In genomic region chrX:54044126-54044876, GRCh38 we compare ENCODE assay signal across 8 cellular contexts. TPM values are rescaled to one million over a fixed set of nuclear protein-coding genes. Genes with fewer than 3 reads are reported as not detected.
DNase-seq lines count a peak whose midpoint lies in the region; ATAC-seq, FAIRE-seq and TF ChIP-seq lines count a peak whose summit lies in the region.

Gene PHF8 (minus strand): TSS chrX:54044473. CDS start chrX:54042728, 1,745 bp downstream.

- peak; percentile 13 for TF ChIP-seq POLR2A in GM18951 (IDR thresholded peaks at IDR 0.05; ENCODE audit: extremely low read depth, insufficient read depth, insufficient read length)

- no peaks in the 10 kb centered on the region for H3K27me3 Mint-ChIP-seq in WTC11 (ENCODE audit: low read depth)

- CTCF ChIA-PET in AG04449 (lab: Yijun Ruan, JAX) (interaction anchor here (1.6 kb wide), 1 partner anchor 396 kb away, joined by 4 read pairs; the partner anchor contains the start of gene TSR2), WTC11 (lab: Charles Lee) (no interaction called here)

- no peaks in the 10 kb centered on the region for H3K9me3 ChIP-seq in iPS-20b (ENCODE audit: insufficient read depth, low read depth, low read length)
- no peaks in the 10 kb centered on the region for H3K9me3 ChIP-seq in skeletal muscle tissue (ENCODE audit: control insufficient read depth in 3 of 3, low read length in 3 of 3)

- TF ChIP-seq CTCF in AG04449 (IDR thresholded peaks at IDR 0.05; ENCODE audit: insufficient read depth, low read length, missing control alignments) (no peak), WTC11 (IDR thresholded peaks at IDR 0.05) (no peak), bronchial epithelial cell (IDR thresholded peaks at IDR 0.05; ENCODE audit: insufficient read depth, low read length, severe bottlenecking) (no peak)

- peak; percentile 71 for DNase-seq in AG04449 (ENCODE audit: low read depth, low spot score)
- peak; percentile 94 for DNase-seq in NCI-H226
- peak; percentile 93 for DNase-seq in WTC11 (ENCODE audit: low spot score)
- DNase-seq in bronchial epithelial cell (ENCODE audit: low read depth), result peak; percentile 86

- H3K27ac ChIP-seq in iPS-20b (ENCODE audit: low read length) (peak within 1 kb of the TSS; percentile 83), skeletal muscle tissue (ENCODE audit: low read depth, low read length) (peak within 1 kb of the TSS; percentile 96)

- in situ Hi-C loops in GM18951 (cut with MboI; ENCODE audit: low sequenced_read_pairs, unreplicated experiment), result no loop called here

- H3K27me3 ChIP-seq in bronchial epithelial cell (ENCODE audit: control insufficient read depth, insufficient read depth, low read length) (no peaks in the 10 kb centered on the region), iPS-20b (ENCODE audit: insufficient read depth, low read length) (no peaks in the 10 kb centered on the region), skeletal muscle tissue (ENCODE audit: control insufficient read depth in 3 of 3, insufficient read depth in 3 of 3, low read length in 3 of 3) (no peaks in the 10 kb centered on the region)

- peak within 1 kb of the TSS; percentile 94 for H3K4me3 Mint-ChIP-seq in WTC11

- POLR2A ChIA-PET in AG04449 (lab: Yijun Ruan, JAX), result interaction anchor here (1.5 kb wide), 1 partner anchor 28 kb away, joined by 3 read pairs; no protein-coding TSS in a partner anchor
- POLR2A ChIA-PET in WTC11 (lab: Charles Lee), result interaction anchor here (0.7 to 1.4 kb wide), 6 partner anchors 14 to 597 kb away, joined by 3 to 4 read pairs (median 3); partner anchors contain the start of genes FAM120C and HUWE1

- H3K4me1 ChIP-seq in iPS-20b (ENCODE audit: insufficient read depth, low read length) (peaks cover 6% of the 10 kb centered on the region; the same call in 1 of the 2 replicates), skeletal muscle tissue (ENCODE audit: control insufficient read depth in 3 of 3, insufficient read depth in 3 of 3, low read length in 3 of 3) (peaks cover 2 to 8% (median 4%) of the 10 kb centered on the region in 3 donors)

- H3K36me3 ChIP-seq in bronchial epithelial cell (ENCODE audit: control insufficient read depth, insufficient read depth, low read length) (peaks cover 2% of the 10 kb centered on the region), iPS-20b (ENCODE audit: insufficient read depth, low read depth, low read length) (peaks cover 23% of the 10 kb centered on the region), skeletal muscle tissue (ENCODE audit: control insufficient read depth in 3 of 3, insufficient read depth in 3 of 3, low read length in 3 of 3) (peaks cover 3 to 10% (median 7%) of the 10 kb centered on the region in 3 donors)

- H3K9me3 Mint-ChIP-seq in WTC11, result no peaks in the 10 kb centered on the region

- H3K36me3 Mint-ChIP-seq in WTC11, result peaks cover 11% of the 10 kb centered on the region

- peaks cover 29% of the 10 kb centered on the region for H3K4me1 Mint-ChIP-seq in WTC11

- H3K4me3 ChIP-seq in AG04449 (ENCODE audit: low read depth, low read length) (peak within 1 kb of the TSS; percentile 69), bronchial epithelial cell (ENCODE audit: low read depth, low read length) (peak within 1 kb of the TSS; percentile 60), iPS-20b (ENCODE audit: low read length) (peak within 1 kb of the TSS; percentile 91), skeletal muscle tissue (ENCODE audit: low read length in 3 of 3) (peak within 1 kb of the TSS; percentile 80 to 83 (median 82))

- FAIRE-seq in bronchial epithelial cell (lab: Jason Lieb, UNC), result no peak

- ATAC-seq in HG03196 (IDR thresholded peaks at IDR 0.05; ENCODE audit: unreplicated experiment), result peak; percentile 91
- ATAC-seq in WTC11, result peak; percentile 85

- H3K9ac ChIP-seq in iPS-20b (ENCODE audit: low read depth, low read length) (peak within 1 kb of the TSS; percentile 93), skeletal muscle tissue (ENCODE audit: low read depth in 1 of 3, low read length in 3 of 3) (peak within 1 kb of the TSS; percentile 89 to 94 (median 91))

- H3K27ac Mint-ChIP-seq in WTC11, result peak within 1 kb of the TSS; percentile 100

TF ChIP-seq in WTC11, 78 proteins besides CTCF, POLR2A, EP300 and RAD21:
- TF ChIP-seq GRHL2 (CRISPR knock-in tag; IDR thresholded peaks at IDR 0.05; ENCODE audit: insufficient replicate concordance, severe bottlenecking) (no peak), FOXK1 (CRISPR knock-in tag; IDR thresholded peaks at IDR 0.05) (peak; percentile 49; the same call in 1 of the 2 replicates), SP1 (CRISPR knock-in tag; conservative IDR thresholded peaks at IDR 0.05) (peak; percentile 24; the same call in 1 of the 2 replicates)

RNA-seq across cellular contexts. Expression of gene PHF8, which starts in this region (rescaled TPM):
- total RNA-seq in WTC11 (2021), result 27.5 to 30.6 TPM (median 29.6 TPM) in 3 replicates
- total RNA-seq in bronchial epithelial cell, result 12.6 and 15.4 TPM in 2 replicates
- total RNA-seq in skeletal muscle tissue, result 14.6 TPM

Comparison
In these comparisons a context has a peak if more than half of its experiments do, and no peak if none do; other contexts are left out.
1. Peak in every context shown above with its lines: DNase-seq, ATAC-seq, H3K4me3 ChIP-seq and H3K27ac ChIP-seq.